ENCODE assay signal across 1 cellular context in genomic region chr6:131039345-131039680, GRCh38.
TF ChIP-seq lines count a peak whose summit lies in the region.

No MANE protein-coding gene starts in this region.

TF ChIP-seq in HepG2, 621 proteins besides CTCF, POLR2A, EP300 and RAD21 (continued from another document):
- TF ChIP-seq HMGXB4 (CRISPR knock-in tag; IDR thresholded peaks at IDR 0.05; ENCODE audit: borderline replicate concordance in 1 of 2, low read depth in 1 of 2), result peak in 1 of 2 experiments; percentile 4; a peak in 1 of 4 replicates
- no peak for TF ChIP-seq CREB1 (IDR thresholded peaks at IDR 0.05)
- TF ChIP-seq CREB1 (CRISPR knock-in tag; IDR thresholded peaks at IDR 0.05), result peak; percentile 42
- TF ChIP-seq TEF (CRISPR knock-in tag; IDR thresholded peaks at IDR 0.05), result no peak
- TF ChIP-seq ZSCAN25 (CRISPR knock-in tag; IDR thresholded peaks at IDR 0.05), result no peak
- TF ChIP-seq KDM4B (CRISPR knock-in tag; IDR thresholded peaks at IDR 0.05), result no peak
- TF ChIP-seq ZNF781 (CRISPR knock-in tag; IDR thresholded peaks at IDR 0.05; ENCODE audit: borderline replicate concordance, not compliant biosample characterization), result no peak
- TF ChIP-seq ZSCAN30 (CRISPR knock-in tag; IDR thresholded peaks at IDR 0.05), result 0 out of 2 replicates have a peak, but pooled peaks have one; percentile 72
- TF ChIP-seq RARG (CRISPR knock-in tag; IDR thresholded peaks at IDR 0.05; ENCODE audit: low read depth), result 0 out of 2 replicates have a peak, but pooled peaks have one; percentile 31
- no peak for TF ChIP-seq NCOA2 (CRISPR knock-in tag; IDR thresholded peaks at IDR 0.05)
- no peak for TF ChIP-seq ZBTB34 (CRISPR knock-in tag; IDR thresholded peaks at IDR 0.05)
- TF ChIP-seq FOXM1 (CRISPR knock-in tag; IDR thresholded peaks at IDR 0.05), result no peak
- TF ChIP-seq HOXD1 (CRISPR knock-in tag; IDR thresholded peaks at IDR 0.05), result no peak
- 0 out of 2 replicates have a peak, but pooled peaks have one; percentile 39 for TF ChIP-seq ZNF800 (CRISPR knock-in tag; IDR thresholded peaks at IDR 0.05)
- 0 out of 2 replicates have a peak, but pooled peaks have one; percentile 51 for TF ChIP-seq ZNF670 (CRISPR knock-in tag; IDR thresholded peaks at IDR 0.05; ENCODE audit: borderline replicate concordance)
- TF ChIP-seq ASH2L (IDR thresholded peaks at IDR 0.05; ENCODE audit: insufficient read length, low read depth, low read length), result peak; percentile 72
- 0 out of 2 replicates have a peak, but pooled peaks have one; percentile 1 for TF ChIP-seq ELF1 (CRISPR knock-in tag; IDR thresholded peaks at IDR 0.05)
- TF ChIP-seq MLX (CRISPR knock-in tag; IDR thresholded peaks at IDR 0.05), result peak; percentile 4; the same call in 1 of the 2 replicates
